Comparison of ENCODE assay signal across 25 cellular contexts in genomic region chr7:25727876-25728275, GRCh38.
"Had no signal": no experiment of that assay in that cellular context is flagged by ENCODE, and none has a peak within 500 bp of the region (broad histone marks: within the 10 kb centered on the region; RNA-seq: fewer than 3 reads in every experiment).

No MANE protein-coding gene starts in this region.

- H3K27me3 ChIP-seq: esophagus squamous epithelium, heart right ventricle, left lung, sigmoid colon, stomach, tibial artery, upper lobe of left lung had no signal

- H3K4me1 Mint-ChIP-seq: naive thymus-derived CD4-positive, alpha-beta T cell; stimulated activated effector memory CD8-positive, alpha-beta T cell treated with anti-CD3 and anti-CD28 coated beads, Interleukin-12 subunit alpha, Interleukin-12 subunit beta, amount 100 ng/mL, for 72 hours had no signal

- ATAC-seq: effector memory CD8-positive, alpha-beta T cell; heart right ventricle; left cardiac atrium; left lung; naive thymus-derived CD4-positive, alpha-beta T cell; psoas muscle; right cardiac atrium; stimulated activated effector memory CD8-positive, alpha-beta T cell treated with anti-CD3 and anti-CD28 coated beads, Interleukin-12 subunit alpha, Interleukin-12 subunit beta, amount 100 ng/mL, for 72 hours had no signal

- H3K4me3 Mint-ChIP-seq: effector memory CD8-positive, alpha-beta T cell; naive thymus-derived CD4-positive, alpha-beta T cell; stimulated activated effector memory CD8-positive, alpha-beta T cell treated with anti-CD3 and anti-CD28 coated beads, Interleukin-12 subunit alpha, Interleukin-12 subunit beta, amount 100 ng/mL, for 72 hours had no signal

- H3K36me3 Mint-ChIP-seq: naive thymus-derived CD4-positive, alpha-beta T cell; stimulated activated effector memory CD8-positive, alpha-beta T cell treated with anti-CD3 and anti-CD28 coated beads, Interleukin-12 subunit alpha, Interleukin-12 subunit beta, amount 100 ng/mL, for 72 hours had no signal

- DNase-seq: dermis blood vessel endothelial cell; effector memory CD8-positive, alpha-beta T cell; erythroblast; esophagus squamous epithelium; foreskin melanocyte; glutamatergic neuron; heart right ventricle; hippocampal formation; left cardiac atrium; left lung; mesenchymal stem cell; midbrain; naive thymus-derived CD4-positive, alpha-beta T cell; posterior cingulate gyrus; psoas muscle; right cardiac atrium; sigmoid colon; stimulated activated CD4-positive, alpha-beta T cell treated with anti-CD3 and anti-CD28 coated beads, Interleukin-2, amount 100 ng/mL, for 24 hours; stimulated activated CD4-positive, alpha-beta T cell treated with anti-CD3 and anti-CD28 coated beads, Interleukin-4, amount 100 ng/mL, for 24 hours; stimulated activated naive CD4-positive, alpha-beta T cell treated with Interleukin-2 at 50 U/mL for 16 hours; stomach; tibial artery; upper lobe of left lung had no signal

- H3K27ac Mint-ChIP-seq: effector memory CD8-positive, alpha-beta T cell; naive thymus-derived CD4-positive, alpha-beta T cell; stimulated activated effector memory CD8-positive, alpha-beta T cell treated with anti-CD3 and anti-CD28 coated beads, Interleukin-12 subunit alpha, Interleukin-12 subunit beta, amount 100 ng/mL, for 72 hours had no signal

- H3K27ac ChIP-seq: coronary artery, esophagus squamous epithelium, heart right ventricle, left lung, psoas muscle, sigmoid colon, stomach, tibial artery had no signal

- H3K36me3 ChIP-seq: esophagus squamous epithelium, heart right ventricle, left lung, sigmoid colon, stomach, tibial artery, upper lobe of left lung had no signal

- H3K9me3 Mint-ChIP-seq: effector memory CD8-positive, alpha-beta T cell; stimulated activated effector memory CD8-positive, alpha-beta T cell treated with anti-CD3 and anti-CD28 coated beads, Interleukin-12 subunit alpha, Interleukin-12 subunit beta, amount 100 ng/mL, for 72 hours had no signal

- H3K4me3 ChIP-seq: coronary artery, esophagus squamous epithelium, heart right ventricle, left lung, psoas muscle, sigmoid colon, stomach, tibial artery, upper lobe of left lung had no signal

- H3K9me3 ChIP-seq: esophagus squamous epithelium, heart right ventricle, left lung, psoas muscle, sigmoid colon, stomach, tibial artery, upper lobe of left lung had no signal
